In the genomic region with DNA sequence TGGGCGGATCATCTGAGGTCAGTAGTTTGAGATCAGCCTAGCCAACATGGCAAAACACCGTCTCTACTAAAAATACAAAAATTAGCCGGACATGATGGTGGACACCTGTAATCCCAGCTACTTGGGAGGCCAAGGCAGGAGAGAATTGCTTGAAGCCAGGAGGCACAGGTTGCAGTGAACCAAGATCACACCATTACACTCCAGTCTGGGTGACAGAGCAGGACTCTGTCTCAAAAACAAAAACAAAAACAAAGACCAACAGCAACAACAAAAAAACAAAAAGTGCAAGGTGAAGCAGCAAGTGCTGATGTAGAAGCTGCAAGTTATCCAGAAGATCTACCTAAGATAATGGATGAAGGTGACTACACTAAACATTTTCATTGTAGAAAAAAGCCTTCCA, we compare ENCODE assay signal across 8 cellular contexts. TPM values are rescaled to one million over a fixed set of nuclear protein-coding genes. Genes with fewer than 3 reads are reported as not detected.
A peak's percentile ranks its signal among the peaks of the same experiment; 100 is the strongest.
DNase-seq lines count a peak whose midpoint lies in the region; ATAC-seq and TF ChIP-seq lines count a peak whose summit lies in the region.
"Not testable (repeated sequence)": the region's sequence is repeated elsewhere in the genome, so short reads cannot be mapped to it uniquely, and the experiment has no call there.

No MANE protein-coding gene starts in this region.

- H3K4me1 ChIP-seq in CD8-positive, alpha-beta memory T cell (ENCODE audit: insufficient read depth, low read length): peaks cover 18% of the 10 kb centered on the region
- not testable (repeated sequence) for H3K4me1 ChIP-seq in naive thymus-derived CD4-positive, alpha-beta T cell (ENCODE audit: control insufficient read depth in 2 of 2, insufficient read depth in 2 of 2, low read length in 2 of 2)
- H3K4me1 ChIP-seq in psoas muscle (peaks cover 39% of the 10 kb centered on the region), tibial artery (peaks cover 0 to 31% (median 18%) of the 10 kb centered on the region in 4 donors)

- H3K36me3 ChIP-seq in CD8-positive, alpha-beta memory T cell (ENCODE audit: insufficient read depth, low read length): peaks cover 26% of the 10 kb centered on the region
- H3K36me3 ChIP-seq in naive thymus-derived CD4-positive, alpha-beta T cell (ENCODE audit: control insufficient read depth in 2 of 3, insufficient read depth in 3 of 3, low read length in 3 of 3): peaks cover 12 to 56% (median 26%) of the 10 kb centered on the region in 3 experiments
- H3K36me3 ChIP-seq in psoas muscle (ENCODE audit: insufficient read depth in 1 of 2, low read depth in 1 of 2) (peaks cover 3 to 62% of the 10 kb centered on the region in 2 donors), tibial artery (peaks cover 50 to 74% (median 52%) of the 10 kb centered on the region in 3 donors)

- H3K27ac ChIP-seq in CD8-positive, alpha-beta memory T cell (ENCODE audit: low read depth, low read length); naive thymus-derived CD4-positive, alpha-beta T cell (ENCODE audit: low read depth, low read length); tibial artery: not testable (repeated sequence)
- peak overlapping the region; percentile 42 for H3K27ac ChIP-seq in psoas muscle

- H3K27ac Mint-ChIP-seq in CD8-positive, alpha-beta memory T cell: peak overlapping the region in 7 of 8 donors; percentile 32 to 80 (median 60)
- peak overlapping the region; percentile 66 for H3K27ac Mint-ChIP-seq in T-cell
- peak overlapping the region; percentile 54 for H3K27ac Mint-ChIP-seq in activated CD8-positive, alpha-beta memory T cell treated with anti-CD3 and anti-CD28 coated beads, Interleukin-2, amount 10 ng/mL, durations not matched to agents 7 days and 5 days
- peak overlapping the region; percentile 4 for H3K27ac Mint-ChIP-seq in activated naive CD4-positive, alpha-beta T cell treated with anti-CD3 and anti-CD28 coated beads, Interleukin-2, amount 50 U/mL, for 24 hours
- H3K27ac Mint-ChIP-seq in effector memory CD8-positive, alpha-beta T cell: peak overlapping the region; percentile 59 to 85
- H3K27ac Mint-ChIP-seq in naive thymus-derived CD4-positive, alpha-beta T cell: peak overlapping the region in 6 of 9 donors; percentile 2 to 79 (median 32)

- not testable (repeated sequence) for DNase-seq in CD8-positive, alpha-beta memory T cell; T-cell; activated CD8-positive, alpha-beta memory T cell treated with anti-CD3 and anti-CD28 coated beads, Interleukin-2, amount 10 ng/mL, durations not matched to agents 7 days and 5 days; effector memory CD8-positive, alpha-beta T cell; naive thymus-derived CD4-positive, alpha-beta T cell; psoas muscle
- peak; percentile 13 to 33 for DNase-seq in tibial artery

- not testable (repeated sequence) for H3K4me3 Mint-ChIP-seq in CD8-positive, alpha-beta memory T cell; T-cell; activated CD8-positive, alpha-beta memory T cell treated with anti-CD3 and anti-CD28 coated beads, Interleukin-2, amount 10 ng/mL, durations not matched to agents 7 days and 5 days; activated naive CD4-positive, alpha-beta T cell treated with anti-CD3 and anti-CD28 coated beads, Interleukin-2, amount 50 U/mL, for 24 hours; effector memory CD8-positive, alpha-beta T cell; naive thymus-derived CD4-positive, alpha-beta T cell

- TF ChIP-seq CTCF in psoas muscle (IDR thresholded peaks at IDR 0.05); tibial artery (IDR thresholded peaks at IDR 0.05): not testable (repeated sequence)

- H3K27me3 Mint-ChIP-seq in CD8-positive, alpha-beta memory T cell; T-cell; activated CD8-positive, alpha-beta memory T cell treated with anti-CD3 and anti-CD28 coated beads, Interleukin-2, amount 10 ng/mL, durations not matched to agents 7 days and 5 days; activated naive CD4-positive, alpha-beta T cell treated with anti-CD3 and anti-CD28 coated beads, Interleukin-2, amount 50 U/mL, for 24 hours; effector memory CD8-positive, alpha-beta T cell; naive thymus-derived CD4-positive, alpha-beta T cell: not testable (repeated sequence)

- peaks cover 15 to 75% (median 20%) of the 10 kb centered on the region in 3 donors for H3K36me3 Mint-ChIP-seq in CD8-positive, alpha-beta memory T cell
- peaks cover 50% of the 10 kb centered on the region for H3K36me3 Mint-ChIP-seq in T-cell
- peaks cover 44% of the 10 kb centered on the region for H3K36me3 Mint-ChIP-seq in activated CD8-positive, alpha-beta memory T cell treated with anti-CD3 and anti-CD28 coated beads, Interleukin-2, amount 10 ng/mL, durations not matched to agents 7 days and 5 days
- peaks cover 25% of the 10 kb centered on the region for H3K36me3 Mint-ChIP-seq in activated naive CD4-positive, alpha-beta T cell treated with anti-CD3 and anti-CD28 coated beads, Interleukin-2, amount 50 U/mL, for 24 hours
- H3K36me3 Mint-ChIP-seq in effector memory CD8-positive, alpha-beta T cell (ENCODE audit: insufficient read depth): peaks cover 86% of the 10 kb centered on the region
- peaks cover 12 to 57% (median 46%) of the 10 kb centered on the region in 5 donors for H3K36me3 Mint-ChIP-seq in naive thymus-derived CD4-positive, alpha-beta T cell

- WGBS in psoas muscle, 3 donors: 58 to 74% (median 58%) methylated on average over 3 of the region's 3 CpGs

- H3K9me3 Mint-ChIP-seq in CD8-positive, alpha-beta memory T cell; T-cell; activated CD8-positive, alpha-beta memory T cell treated with anti-CD3 and anti-CD28 coated beads, Interleukin-2, amount 10 ng/mL, durations not matched to agents 7 days and 5 days (ENCODE audit: low read depth); activated naive CD4-positive, alpha-beta T cell treated with anti-CD3 and anti-CD28 coated beads, Interleukin-2, amount 50 U/mL, for 24 hours; effector memory CD8-positive, alpha-beta T cell; naive thymus-derived CD4-positive, alpha-beta T cell: not testable (repeated sequence)

- H3K4me1 Mint-ChIP-seq in CD8-positive, alpha-beta memory T cell: peaks cover 37 to 54% (median 54%) of the 10 kb centered on the region in 3 donors
- peaks cover 42 to 47% (median 47%) of the 10 kb centered on the region in 3 donors for H3K4me1 Mint-ChIP-seq in T-cell
- H3K4me1 Mint-ChIP-seq in activated CD8-positive, alpha-beta memory T cell treated with anti-CD3 and anti-CD28 coated beads, Interleukin-2, amount 10 ng/mL, durations not matched to agents 7 days and 5 days: peaks cover 12% of the 10 kb centered on the region
- H3K4me1 Mint-ChIP-seq in activated naive CD4-positive, alpha-beta T cell treated with anti-CD3 and anti-CD28 coated beads, Interleukin-2, amount 50 U/mL, for 24 hours: peaks cover 45% of the 10 kb centered on the region
- H3K4me1 Mint-ChIP-seq in effector memory CD8-positive, alpha-beta T cell (ENCODE audit: low read depth in 2 of 2): peaks cover 31 to 41% of the 10 kb centered on the region in 2 donors
- H3K4me1 Mint-ChIP-seq in naive thymus-derived CD4-positive, alpha-beta T cell: peaks cover 25 to 56% (median 45%) of the 10 kb centered on the region in 7 donors

- H3K9me3 ChIP-seq in CD8-positive, alpha-beta memory T cell (ENCODE audit: low read length); naive thymus-derived CD4-positive, alpha-beta T cell (ENCODE audit: control insufficient read depth in 2 of 3, low read length in 3 of 3); psoas muscle; tibial artery: not testable (repeated sequence)

- ATAC-seq in T-cell (replicated peaks in 1 of 4); activated CD8-positive, alpha-beta memory T cell treated with anti-CD3 and anti-CD28 coated beads, Interleukin-2, amount 10 ng/mL, durations not matched to agents 7 days and 5 days; effector memory CD8-positive, alpha-beta T cell (replicated peaks); naive thymus-derived CD4-positive, alpha-beta T cell; psoas muscle: not testable (repeated sequence)

- CTCF ChIA-PET in CD8-positive, alpha-beta memory T cell (lab: Charles Lee): interaction anchor here (1.6 kb wide), 2 partner anchors 14 to 18 kb away, joined by 5 to 6 read pairs; no protein-coding TSS in a partner anchor
- CTCF ChIA-PET in T-cell (lab: Charles Lee): interaction anchor here in 1 of 2 donors (1.0 to 1.1 kb wide), 2 partner anchors 9 to 188 kb away, joined by 3 read pairs; no protein-coding TSS in a partner anchor
- CTCF ChIA-PET in activated CD8-positive, alpha-beta memory T cell treated with anti-CD3 and anti-CD28 coated beads, Interleukin-2, amount 10 ng/mL, durations not matched to agents 7 days and 5 days (lab: Charles Lee): interaction anchor here (0.8 to 1.7 kb wide), 10 partner anchors 11 to 406 kb away, joined by 3 to 8 read pairs (median 4); no protein-coding TSS in a partner anchor
- CTCF ChIA-PET in naive thymus-derived CD4-positive, alpha-beta T cell (lab: Charles Lee): interaction anchor here (0.6 to 1.4 kb wide), 4 partner anchors 13 to 188 kb away, joined by 3 read pairs; no protein-coding TSS in a partner anchor

- not testable (repeated sequence) for H3K27me3 ChIP-seq in CD8-positive, alpha-beta memory T cell (ENCODE audit: insufficient read depth, low read length, poor library complexity, severe bottlenecking); naive thymus-derived CD4-positive, alpha-beta T cell (ENCODE audit: control insufficient read depth in 2 of 2, insufficient read depth in 2 of 2, low read length in 2 of 2); psoas muscle (ENCODE audit: insufficient read depth in 3 of 3, low read length in 2 of 3); tibial artery

- POLR2A ChIA-PET in CD8-positive, alpha-beta memory T cell (lab: Charles Lee): not testable (repeated sequence)
- POLR2A ChIA-PET in T-cell (lab: Charles Lee): interaction anchor here (0.6 to 0.7 kb wide), 2 partner anchors 14 kb away, joined by 3 to 7 read pairs; no protein-coding TSS in a partner anchor
- POLR2A ChIA-PET in naive thymus-derived CD4-positive, alpha-beta T cell (lab: Charles Lee): interaction anchor here (0.8 to 2.3 kb wide), 9 partner anchors 8 to 105 kb away, joined by 3 to 7 read pairs (median 4); no protein-coding TSS in a partner anchor

- not testable (repeated sequence) for H3K4me3 ChIP-seq in CD8-positive, alpha-beta memory T cell (ENCODE audit: low read length); naive thymus-derived CD4-positive, alpha-beta T cell (ENCODE audit: low read length); psoas muscle; tibial artery

- intact Hi-C loops in naive thymus-derived CD4-positive, alpha-beta T cell (cut with micrococcal nuclease); tibial artery (cut with DNase I; ENCODE audit: low total_unique reads): not testable (repeated sequence)
- intact Hi-C loops in psoas muscle (cut with DNase I): loop anchor here in 1 of 2 donors (10.0 kb wide), 1 partner anchor 233 kb away; no protein-coding TSS in a partner anchor

RNA-seq across cellular contexts. Expression of a gene that starts 17.5 kb away (rescaled TPM):
- 100 to 1,000 TPM; 572 to 579 TPM for total RNA-seq in CD8-positive, alpha-beta memory T cell
- 370 TPM for polyA plus RNA-seq in CD8-positive, alpha-beta memory T cell
- total RNA-seq in T-cell (100 to 1,000 TPM; 322 to 546 (median 332) TPM), psoas muscle (100 to 1,000 TPM in 2 of 4 donors, 10 to 100 TPM in 2; 64.6 to 182 (median 125) TPM)
- total RNA-seq in activated CD8-positive, alpha-beta memory T cell treated with anti-CD3 and anti-CD28 coated beads, Interleukin-2, amount 10 ng/mL, durations not matched to agents 7 days and 5 days: 100 to 1,000 TPM; 416 to 514 TPM
- 100 to 1,000 TPM; 317 to 510 (median 426) TPM for total RNA-seq in naive thymus-derived CD4-positive, alpha-beta T cell
- 100 to 1,000 TPM; 359 to 403 TPM for polyA plus RNA-seq in naive thymus-derived CD4-positive, alpha-beta T cell
- 100 to 1,000 TPM; 109 to 267 (median 176) TPM for polyA plus RNA-seq in psoas muscle

Comparison
In these comparisons a context has a peak if more than half of its experiments do, and no peak if none do; other contexts are left out.
1. H3K27ac Mint-ChIP-seq: peak in every context shown above with its lines; median percentile 72 in effector memory CD8-positive, alpha-beta T cell; 66 in T-cell; 60 in CD8-positive, alpha-beta memory T cell; 54 in activated CD8-positive, alpha-beta memory T cell treated with anti-CD3 and anti-CD28 coated beads, Interleukin-2, amount 10 ng/mL, durations not matched to agents 7 days and 5 days; 32 in naive thymus-derived CD4-positive, alpha-beta T cell; 4 in activated naive CD4-positive, alpha-beta T cell treated with anti-CD3 and anti-CD28 coated beads, Interleukin-2, amount 50 U/mL, for 24 hours.